18 cellular contexts compared by ENCODE assay signal in the genomic region with DNA sequence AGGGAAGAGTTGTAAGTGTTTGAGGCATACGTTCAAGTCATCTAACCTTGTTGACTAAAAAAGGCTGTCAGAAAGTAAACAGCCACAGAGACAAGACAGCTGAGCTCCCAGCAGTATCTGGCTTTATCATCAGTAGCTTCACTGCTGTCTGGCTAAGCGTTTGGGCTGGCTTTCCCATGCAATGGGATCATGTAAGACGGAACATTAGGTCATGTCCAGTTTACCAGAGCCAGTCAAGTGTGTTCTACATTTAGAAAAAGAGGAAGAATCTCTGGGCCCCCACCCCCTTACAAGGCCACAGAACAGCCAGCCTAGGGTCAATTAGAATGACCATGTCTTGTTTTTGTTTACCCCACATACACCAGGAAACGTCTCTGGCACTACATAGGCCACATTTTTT. TPM values are rescaled to one million over a fixed set of nuclear protein-coding genes. Genes with fewer than 3 reads are reported as not detected.
DNase-seq lines count a peak whose midpoint lies in the region; ATAC-seq and TF ChIP-seq lines count a peak whose summit lies in the region.
"Had no signal": no experiment of that assay in that cellular context is flagged by ENCODE, and none has a peak within 500 bp of the region (broad histone marks: within the 10 kb centered on the region; RNA-seq: fewer than 3 reads in every experiment).

No MANE protein-coding gene starts in this region.

- H3K27ac ChIP-seq in WERI-Rb-1 = no peak overlapping the region
- H3K27ac ChIP-seq: dorsolateral prefrontal cortex, RWPE1, skin epidermis, tibial artery had no signal

- no peaks in the 10 kb centered on the region for H3K27me3 ChIP-seq in WERI-Rb-1 (ENCODE audit: insufficient read depth, low read depth, severe bottlenecking)
- H3K27me3 ChIP-seq: dorsolateral prefrontal cortex, tibial artery had no signal

- no peak for DNase-seq in Right ventricle myocardium inferior (ENCODE audit: missing footprints)
- no peak for DNase-seq in cardiac septum (ENCODE audit: low spot score)
- peak; percentile 38 for DNase-seq in left ventricle myocardium superior
- DNase-seq in myocyte (ENCODE audit: low read depth) = peak; percentile 49
- no peak for DNase-seq in NCI-H1694 treated with DMSO at 0.1 percent for 48 hours (lab: John Stamatoyannopoulos, UW)
- no peak for DNase-seq in COR-L47 (lab: John Stamatoyannopoulos, UW)
- no peak for DNase-seq in WERI-Rb-1
- DNase-seq: 8988T, MM.1S, NCI-H2107 had no signal

- intact Hi-C loops in Right ventricle myocardium inferior (cut with DNase I) (no loop called here), cardiac septum (cut with DNase I) (no loop called here), left ventricle myocardium superior (cut with micrococcal nuclease) (no loop called here)

- no peak for TF ChIP-seq CTCF in WERI-Rb-1 (IDR thresholded peaks at IDR 0.05; ENCODE audit: low read depth, low read length)

- H3K9me3 ChIP-seq in WERI-Rb-1 (ENCODE audit: severe bottlenecking) = no peaks in the 10 kb centered on the region
- H3K9me3 ChIP-seq: tibial artery had no signal

- peak; percentile 71 for ATAC-seq in Right ventricle myocardium inferior
- ATAC-seq in left ventricle myocardium superior = peak; percentile 90
- no peak for ATAC-seq in GM19455 (IDR thresholded peaks at IDR 0.05; ENCODE audit: unreplicated experiment)
- ATAC-seq: activated CD4-positive, CD25-positive, alpha-beta regulatory T cell treated with anti-CD3 and anti-CD28 coated beads, Interleukin-2, amount 50 U/mL, for 24 hours; activated naive CD4-positive, alpha-beta T cell treated with anti-CD3 and anti-CD28 coated beads, Interleukin-2, amount 50 U/mL, for 72 hours; esophagus mucosa had no signal

- H3K36me3 ChIP-seq in WERI-Rb-1 = no peaks in the 10 kb centered on the region
- H3K36me3 ChIP-seq: tibial artery had no signal

- H3K4me3 ChIP-seq in WERI-Rb-1 (ENCODE audit: low read depth, low read length) = no peak overlapping the region
- H3K4me3 ChIP-seq: dorsolateral prefrontal cortex, skin epidermis, tibial artery had no signal

RNA-seq across cellular contexts. Expression of a gene that starts 51.3 kb away (rescaled TPM):
- total RNA-seq in Right ventricle myocardium inferior (7.3 TPM), cardiac septum (7.2 TPM), left ventricle myocardium superior (7.8 TPM), myocyte (12.2 and 16.6 TPM in 2 replicates)
- 9.3 TPM for polyA plus RNA-seq in myocyte (2012)

Comparison
In these comparisons a context has a peak if more than half of its experiments do, and no peak if none do; other contexts are left out.
1. DNase-seq: peak in left ventricle myocardium superior (single experiment) and myocyte (single experiment); none in Right ventricle myocardium inferior (single experiment), cardiac septum (single experiment), NCI-H1694 treated with DMSO at 0.1 percent for 48 hours (single experiment), COR-L47 (single experiment) and WERI-Rb-1 (single experiment).